1 cellular context compared by ENCODE assay signal in genomic region chr10:44805461-44806210, GRCh38.
TF ChIP-seq lines count a peak whose summit lies in the region.

No MANE protein-coding gene starts in this region.

TF ChIP-seq in HepG2, 621 proteins besides CTCF, POLR2A, EP300 and RAD21:
- TF ChIP-seq CEBPZ (IDR thresholded peaks at IDR 0.05; ENCODE audit: low read length) (no peak), ZNF800 (CRISPR knock-in tag; IDR thresholded peaks at IDR 0.05) (no peak), JUN (CRISPR knock-in tag; IDR thresholded peaks at IDR 0.05) (no peak), THAP11 (CRISPR knock-in tag; IDR thresholded peaks at IDR 0.05) (no peak), SP4 (CRISPR knock-in tag; IDR thresholded peaks at IDR 0.05) (no peak), DPF2 (CRISPR knock-in tag; IDR thresholded peaks at IDR 0.05; ENCODE audit: borderline replicate concordance, low read depth) (no peak), ZNF598 (CRISPR knock-in tag; IDR thresholded peaks at IDR 0.05; ENCODE audit: borderline replicate concordance) (no peak), IRF1 (CRISPR knock-in tag; IDR thresholded peaks at IDR 0.05; ENCODE audit: low read depth) (no peak), SIN3B (IDR thresholded peaks at IDR 0.05; ENCODE audit: low read length) (no peak), ZBTB34 (CRISPR knock-in tag; IDR thresholded peaks at IDR 0.05) (no peak)
